In genomic region chr18:11852048-11852341, GRCh38 we compare ENCODE assay signal across 8 cellular contexts. TPM values are rescaled to one million over a fixed set of nuclear protein-coding genes. Genes with fewer than 3 reads are reported as not detected.
DNase-seq lines count a peak whose midpoint lies in the region; ATAC-seq and TF ChIP-seq lines count a peak whose summit lies in the region.

No MANE protein-coding gene starts in this region.

- DNase-seq in CD4-positive, alpha-beta T cell = peak in 1 of 10 experiments; percentile 56
- DNase-seq in endodermal cell (no peak), 8988T (no peak)
- no peak for DNase-seq in stimulated activated CD4-positive, alpha-beta T cell treated with anti-CD3 and anti-CD28 coated beads, Interleukin-1b, Interleukin-23, amount 100 ng/mL, for 48 hours

- H3K27ac ChIP-seq in CD4-positive, alpha-beta T cell (ENCODE audit: low read depth, low read length) = peak overlapping the region; percentile 92
- 0 out of 2 replicates have a peak overlapping the region, but pooled peaks have one; percentile 31 for H3K27ac ChIP-seq in OCI-LY3 (ENCODE audit: low read length)
- H3K27ac ChIP-seq in endodermal cell (ENCODE audit: low read depth, low read length) = peak overlapping the region; percentile 93
- peak overlapping the region; percentile 92 for H3K27ac ChIP-seq in neutrophil

- peak overlapping the region; percentile 67; the same call in 1 of the 2 replicates for H2AFZ ChIP-seq in OCI-LY3 (ENCODE audit: low read depth, low read length)

- H3K27me3 Mint-ChIP-seq in CD4-positive, alpha-beta T cell = no peaks in the 10 kb centered on the region
- no peaks in the 10 kb centered on the region for H3K27me3 Mint-ChIP-seq in endodermal cell (ENCODE audit: insufficient read depth)

- CTCF ChIA-PET in CD4-positive, alpha-beta T cell (lab: Charles Lee) = no interaction called here

- peaks cover 17% of the 10 kb centered on the region for H3K4me1 ChIP-seq in OCI-LY3 (ENCODE audit: low read length)
- H3K4me1 ChIP-seq in endodermal cell (ENCODE audit: control insufficient read depth, insufficient read depth, low read length) = peaks cover 6% of the 10 kb centered on the region
- H3K4me1 ChIP-seq in neutrophil (ENCODE audit: control insufficient read depth in 1 of 2, insufficient read depth in 1 of 2, low read depth in 1 of 2, low read length in 1 of 2) = peaks cover 53 to 56% of the 10 kb centered on the region in 2 experiments

- H3K4me3 ChIP-seq in OCI-LY3 (ENCODE audit: low read length) (peak overlapping the region; percentile 94), endodermal cell (ENCODE audit: low read length) (peak overlapping the region; percentile 95), neutrophil (ENCODE audit: low read depth in 1 of 2, low read length in 1 of 2) (peak overlapping the region; percentile 76 to 88)

- H3K4me2 ChIP-seq in OCI-LY3 (ENCODE audit: low read length) = peak overlapping the region; percentile 95

- H3K36me3 ChIP-seq in OCI-LY3 (replicated peaks; ENCODE audit: low read depth, low read length) (peaks cover 4% of the 10 kb centered on the region), endodermal cell (ENCODE audit: control insufficient read depth, insufficient read depth, low read length) (no peaks in the 10 kb centered on the region), neutrophil (peaks cover 17% of the 10 kb centered on the region)

- peaks cover 25% of the 10 kb centered on the region for H3K79me2 ChIP-seq in OCI-LY3 (ENCODE audit: low read length)

- H4K20me1 ChIP-seq in OCI-LY3 (ENCODE audit: insufficient read depth, low read length) = no peaks in the 10 kb centered on the region

- peaks cover 53% of the 10 kb centered on the region for H3K4me1 Mint-ChIP-seq in CD4-positive, alpha-beta T cell (ENCODE audit: low read depth)
- peaks cover 28% of the 10 kb centered on the region for H3K4me1 Mint-ChIP-seq in endodermal cell

- WGBS in endodermal cell (ENCODE audit: insufficient coverage in 1 of 2, insufficient read length in 1 of 2), 2 experiments = 0 to 7% methylated on average over 2 to 9 of the region's 9 CpGs

- TF ChIP-seq CTCF in CD4-positive, alpha-beta T cell (IDR thresholded peaks at IDR 0.05) = no peak
- TF ChIP-seq CTCF in OCI-LY3 (IDR thresholded peaks at IDR 0.05; ENCODE audit: low read depth, low read length) = no peak
- TF ChIP-seq CTCF in endodermal cell (conservative IDR thresholded peaks at IDR 0.05) = no peak
- no peak for TF ChIP-seq CTCF in neutrophil (IDR thresholded peaks at IDR 0.05)

- H3K27ac Mint-ChIP-seq in CD4-positive, alpha-beta T cell = peak overlapping the region; percentile 97
- H3K27ac Mint-ChIP-seq in endodermal cell = peak overlapping the region; percentile 100

- H3K9me3 Mint-ChIP-seq in CD4-positive, alpha-beta T cell = no peaks in the 10 kb centered on the region
- H3K9me3 Mint-ChIP-seq in endodermal cell = no peaks in the 10 kb centered on the region

- H3K9ac ChIP-seq in OCI-LY3 (ENCODE audit: low read length) (peak overlapping the region; percentile 77), endodermal cell (ENCODE audit: extremely low read depth, low read length, poor library complexity, severe bottlenecking) (peak overlapping the region; percentile 96)

- intact Hi-C loops in CD4-positive, alpha-beta T cell (cut with DNase I, micrococcal nuclease) = loop anchor here (5.0 to 10.0 kb wide), 4 partner anchors 97 to 1940 kb away; partner anchors contain the start of genes AFG3L2 (in 1 of the 2), NAPG (in 1 of the 2) and VAPA (in 1 of the 2)

- no peaks in the 10 kb centered on the region for H3K27me3 ChIP-seq in CD4-positive, alpha-beta T cell (ENCODE audit: control insufficient read depth, insufficient read depth, low read length)
- no peaks in the 10 kb centered on the region; the same call in 1 of the 2 replicates for H3K27me3 ChIP-seq in OCI-LY3 (ENCODE audit: low read depth, low read length)
- H3K27me3 ChIP-seq in endodermal cell (ENCODE audit: control insufficient read depth, insufficient read depth, low read length, poor library complexity, severe bottlenecking) = no peaks in the 10 kb centered on the region
- no peaks in the 10 kb centered on the region for H3K27me3 ChIP-seq in neutrophil

- POLR2A ChIA-PET in CD4-positive, alpha-beta T cell (lab: Charles Lee) = interaction anchor here (0.6 to 4.8 kb wide), 6 partner anchors 13 to 1938 kb away, joined by 3 to 43 read pairs (median 6); partner anchors contain the start of genes AFG3L2, IMPA2, MPPE1 and VAPA

- H3K4me3 Mint-ChIP-seq in CD4-positive, alpha-beta T cell = peak overlapping the region; percentile 100
- peak overlapping the region; percentile 97 for H3K4me3 Mint-ChIP-seq in endodermal cell

- H3K9me3 ChIP-seq in CD4-positive, alpha-beta T cell (ENCODE audit: control insufficient read depth, low read length) = no peaks in the 10 kb centered on the region
- no peaks in the 10 kb centered on the region for H3K9me3 ChIP-seq in OCI-LY3 (ENCODE audit: insufficient read depth, low read length)
- no peaks in the 10 kb centered on the region for H3K9me3 ChIP-seq in endodermal cell (ENCODE audit: control insufficient read depth, low read length)
- H3K9me3 ChIP-seq in neutrophil = no peaks in the 10 kb centered on the region

- peaks cover 36% of the 10 kb centered on the region for H3K36me3 Mint-ChIP-seq in CD4-positive, alpha-beta T cell (ENCODE audit: low read depth)
- peaks cover 2% of the 10 kb centered on the region for H3K36me3 Mint-ChIP-seq in endodermal cell (ENCODE audit: low read depth)

- no peak for ATAC-seq in CD4-positive, alpha-beta T cell (ENCODE audit: poor library complexity)
- ATAC-seq in GM21723 (IDR thresholded peaks at IDR 0.05; ENCODE audit: unreplicated experiment) (no peak), HG03108 (IDR thresholded peaks at IDR 0.05; ENCODE audit: unreplicated experiment) (no peak)

RNA-seq across cellular contexts. Expression of gene CHMP1B, which starts 0.8 kb away (rescaled TPM):
- total RNA-seq in CD4-positive, alpha-beta T cell = 10 to 100 TPM; 64.4 to 67.4 TPM
- 10 to 100 TPM; 35.3 to 35.8 TPM for total RNA-seq in endodermal cell
- polyA plus RNA-seq in endodermal cell (2013, experiment 1 of 2) = 37.6 TPM
- polyA plus RNA-seq in endodermal cell (2013, experiment 2 of 2) = 35.4 TPM

RNA-seq across cellular contexts. Expression of gene MPPE1, which starts 56.1 kb away (rescaled TPM):
- total RNA-seq in CD4-positive, alpha-beta T cell = 10 to 100 TPM; 62.6 to 68.3 TPM
- total RNA-seq in endodermal cell = 10 to 100 TPM; 27.3 to 33.5 TPM
- 19.5 TPM for polyA plus RNA-seq in endodermal cell (2013, experiment 1 of 2)
- polyA plus RNA-seq in endodermal cell (2013, experiment 2 of 2) = 14.6 TPM

Comparison
In these comparisons a context has a peak if more than half of its experiments do, and no peak if none do; other contexts are left out.
1. H3K27ac ChIP-seq: peak in every context shown above with its lines; median percentile 93 in endodermal cell; 92 in CD4-positive, alpha-beta T cell; 92 in neutrophil; 31 in OCI-LY3.